Comparison of ENCODE assay signal across 14 cellular contexts in genomic region chr7:152330827-152331226, GRCh38.
"Had no signal": no experiment of that assay in that cellular context is flagged by ENCODE, and none has a peak within 500 bp of the region (broad histone marks: within the 10 kb centered on the region; RNA-seq: fewer than 3 reads in every experiment).

No MANE protein-coding gene starts in this region.

- H3K4me1 ChIP-seq: foreskin keratinocyte had no signal

- H3K9me3 Mint-ChIP-seq: activated CD8-positive, alpha-beta T cell treated with anti-CD3 and anti-CD28 coated beads for 36 hours; memory B cell; neural crest cell had no signal

- H3K9me3 ChIP-seq: heart left ventricle, left lung, stomach had no signal

- H3K27ac ChIP-seq: foreskin keratinocyte, heart left ventricle, left lung, parathyroid adenoma, skin epidermis, stomach had no signal

- DNase-seq: activated CD4-positive, alpha-beta T cell treated with anti-CD3 and anti-CD28 coated beads for 4 hours; activated CD8-positive, alpha-beta memory T cell treated with anti-CD3 and anti-CD28 coated beads, Interleukin-2, amount 50 U/mL, for 4 hours; activated CD8-positive, alpha-beta T cell treated with anti-CD3 and anti-CD28 coated beads for 36 hours; activated naive CD4-positive, alpha-beta T cell; central memory CD4-positive, alpha-beta T cell; heart left ventricle; left lung; stimulated activated CD4-positive, alpha-beta T cell treated with anti-CD3 and anti-CD28 coated beads, Interleukin-4, amount 100 ng/mL, for 4 hours; stomach had no signal

- H3K27ac Mint-ChIP-seq: activated CD8-positive, alpha-beta T cell treated with anti-CD3 and anti-CD28 coated beads for 36 hours; memory B cell had no signal

- H2AFZ ChIP-seq: parathyroid adenoma had no signal

- H3K27me3 Mint-ChIP-seq: activated CD8-positive, alpha-beta T cell treated with anti-CD3 and anti-CD28 coated beads for 36 hours; memory B cell had no signal

- H3K4me3 ChIP-seq: heart left ventricle, left lung, skin epidermis, stomach had no signal

- H3K27me3 ChIP-seq: foreskin keratinocyte, heart left ventricle, left lung, stomach had no signal

- H3K9ac ChIP-seq: parathyroid adenoma had no signal

- H3K4me3 Mint-ChIP-seq: activated CD8-positive, alpha-beta T cell treated with anti-CD3 and anti-CD28 coated beads for 36 hours; memory B cell; neural crest cell had no signal
